ENCODE assay signal across 1 cellular context in the genomic region with DNA sequence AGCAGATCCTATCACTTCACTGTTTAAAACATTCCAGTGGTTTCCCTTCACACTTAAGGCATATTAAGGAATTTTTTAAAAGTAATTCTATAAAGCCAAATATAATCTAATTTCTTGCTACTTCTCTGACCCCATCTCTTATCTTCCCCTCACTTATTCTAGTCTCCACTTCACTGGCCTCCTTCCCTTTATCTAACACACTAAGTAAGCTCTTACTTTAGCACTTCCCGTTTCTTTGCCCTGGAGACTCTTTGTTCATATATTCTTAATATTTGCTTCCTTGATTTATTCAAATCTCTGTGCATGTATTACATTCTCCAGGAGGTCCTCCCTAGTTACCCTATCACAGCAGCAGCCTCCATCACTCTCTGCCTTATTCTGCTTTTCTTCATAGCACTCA.
TF ChIP-seq lines count a peak whose summit lies in the region.

No MANE protein-coding gene starts in this region.

TF ChIP-seq in GM23338, 12 proteins besides CTCF, POLR2A, EP300 and RAD21:
- TF ChIP-seq ETS1 (IDR thresholded peaks at IDR 0.05) (no peak), EZH2phosphoT487 (IDR thresholded peaks at IDR 0.05; ENCODE audit: unreplicated experiment) (no peak), NANOG (IDR thresholded peaks at IDR 0.05; ENCODE audit: borderline replicate concordance) (no peak), ZNF114 (CRISPR knock-in tag; IDR thresholded peaks at IDR 0.05) (no peak), REST (IDR thresholded peaks at IDR 0.05; ENCODE audit: unreplicated experiment) (no peak), JUNB (IDR thresholded peaks at IDR 0.05; ENCODE audit: unreplicated experiment) (no peak)
- TF ChIP-seq, protein P1, sequence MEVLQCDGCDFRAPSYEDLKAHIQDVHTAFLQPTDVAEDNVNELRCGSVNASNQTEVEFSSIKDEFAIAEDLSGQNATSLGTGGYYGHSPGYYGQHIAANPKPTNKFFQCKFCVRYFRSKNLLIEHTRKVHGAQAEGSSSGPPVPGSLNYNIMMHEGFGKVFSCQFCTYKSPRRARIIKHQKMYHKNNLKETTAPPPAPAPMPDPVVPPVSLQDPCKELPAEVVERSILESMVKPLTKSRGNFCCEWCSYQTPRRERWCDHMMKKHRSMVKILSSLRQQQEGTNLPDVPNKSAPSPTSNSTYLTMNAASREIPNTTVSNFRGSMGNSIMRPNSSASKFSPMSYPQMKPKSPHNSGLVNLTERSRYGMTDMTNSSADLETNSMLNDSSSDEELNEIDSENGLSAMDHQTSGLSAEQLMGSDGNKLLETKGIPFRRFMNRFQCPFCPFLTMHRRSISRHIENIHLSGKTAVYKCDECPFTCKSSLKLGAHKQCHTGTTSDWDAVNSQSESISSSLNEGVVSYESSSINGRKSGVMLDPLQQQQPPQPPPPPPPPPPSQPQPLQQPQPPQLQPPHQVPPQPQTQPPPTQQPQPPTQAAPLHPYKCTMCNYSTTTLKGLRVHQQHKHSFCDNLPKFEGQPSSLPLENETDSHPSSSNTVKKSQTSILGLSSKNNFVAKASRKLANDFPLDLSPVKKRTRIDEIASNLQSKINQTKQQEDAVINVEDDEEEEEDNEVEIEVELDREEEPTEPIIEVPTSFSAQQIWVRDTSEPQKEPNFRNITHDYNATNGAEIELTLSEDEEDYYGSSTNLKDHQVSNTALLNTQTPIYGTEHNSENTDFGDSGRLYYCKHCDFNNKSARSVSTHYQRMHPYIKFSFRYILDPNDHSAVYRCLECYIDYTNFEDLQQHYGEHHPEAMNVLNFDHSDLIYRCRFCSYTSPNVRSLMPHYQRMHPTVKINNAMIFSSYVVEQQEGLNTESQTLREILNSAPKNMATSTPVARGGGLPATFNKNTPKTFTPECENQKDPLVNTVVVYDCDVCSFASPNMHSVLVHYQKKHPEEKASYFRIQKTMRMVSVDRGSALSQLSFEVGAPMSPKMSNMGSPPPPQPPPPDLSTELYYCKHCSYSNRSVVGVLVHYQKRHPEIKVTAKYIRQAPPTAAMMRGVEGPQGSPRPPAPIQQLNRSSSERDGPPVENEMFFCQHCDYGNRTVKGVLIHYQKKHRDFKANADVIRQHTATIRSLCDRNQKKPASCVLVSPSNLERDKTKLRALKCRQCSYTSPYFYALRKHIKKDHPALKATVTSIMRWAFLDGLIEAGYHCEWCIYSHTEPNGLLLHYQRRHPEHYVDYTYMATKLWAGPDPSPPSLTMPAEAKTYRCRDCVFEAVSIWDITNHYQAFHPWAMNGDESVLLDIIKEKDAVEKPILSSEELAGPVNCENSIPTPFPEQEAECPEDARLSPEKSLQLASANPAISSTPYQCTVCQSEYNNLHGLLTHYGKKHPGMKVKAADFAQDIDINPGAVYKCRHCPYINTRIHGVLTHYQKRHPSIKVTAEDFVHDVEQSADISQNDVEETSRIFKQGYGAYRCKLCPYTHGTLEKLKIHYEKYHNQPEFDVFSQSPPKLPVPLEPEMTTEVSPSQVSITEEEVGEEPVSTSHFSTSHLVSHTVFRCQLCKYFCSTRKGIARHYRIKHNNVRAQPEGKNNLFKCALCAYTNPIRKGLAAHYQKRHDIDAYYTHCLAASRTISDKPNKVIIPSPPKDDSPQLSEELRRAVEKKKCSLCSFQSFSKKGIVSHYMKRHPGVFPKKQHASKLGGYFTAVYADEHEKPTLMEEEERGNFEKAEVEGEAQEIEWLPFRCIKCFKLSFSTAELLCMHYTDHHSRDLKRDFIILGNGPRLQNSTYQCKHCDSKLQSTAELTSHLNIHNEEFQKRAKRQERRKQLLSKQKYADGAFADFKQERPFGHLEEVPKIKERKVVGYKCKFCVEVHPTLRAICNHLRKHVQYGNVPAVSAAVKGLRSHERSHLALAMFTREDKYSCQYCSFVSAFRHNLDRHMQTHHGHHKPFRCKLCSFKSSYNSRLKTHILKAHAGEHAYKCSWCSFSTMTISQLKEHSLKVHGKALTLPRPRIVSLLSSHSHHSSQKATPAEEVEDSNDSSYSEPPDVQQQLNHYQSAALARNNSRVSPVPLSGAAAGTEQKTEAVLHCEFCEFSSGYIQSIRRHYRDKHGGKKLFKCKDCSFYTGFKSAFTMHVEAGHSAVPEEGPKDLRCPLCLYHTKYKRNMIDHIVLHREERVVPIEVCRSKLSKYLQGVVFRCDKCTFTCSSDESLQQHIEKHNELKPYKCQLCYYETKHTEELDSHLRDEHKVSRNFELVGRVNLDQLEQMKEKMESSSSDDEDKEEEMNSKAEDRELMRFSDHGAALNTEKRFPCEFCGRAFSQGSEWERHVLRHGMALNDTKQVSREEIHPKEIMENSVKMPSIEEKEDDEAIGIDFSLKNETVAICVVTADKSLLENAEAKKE (CRISPR knock-in tag; IDR thresholded peaks at IDR 0.05) = no peak
